In the genomic region with DNA sequence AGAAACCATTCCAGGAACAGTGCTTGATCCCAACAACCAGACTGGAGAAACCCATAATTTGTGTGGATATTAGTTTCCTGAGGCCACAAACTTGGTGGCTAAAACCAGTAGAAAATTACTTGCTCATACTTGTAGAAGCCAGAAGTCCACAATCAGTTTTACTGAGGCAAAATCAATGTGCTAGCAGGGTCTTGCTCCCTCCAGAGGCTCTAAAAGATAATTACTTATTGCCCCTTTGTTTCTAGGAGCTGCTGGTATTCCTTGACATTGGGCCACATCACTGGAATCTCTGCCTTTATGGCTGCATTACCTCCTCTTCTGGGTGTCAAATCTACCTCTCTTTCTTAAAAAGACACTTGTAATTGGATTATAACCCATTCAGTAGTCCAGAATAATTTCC, we compare ENCODE assay signal across 23 cellular contexts.
"Had no signal": no experiment of that assay in that cellular context is flagged by ENCODE, and none has a peak within 500 bp of the region (broad histone marks: within the 10 kb centered on the region; RNA-seq: fewer than 3 reads in every experiment).

No MANE protein-coding gene starts in this region.

- H3K9me3 ChIP-seq: adrenal gland, ascending aorta, colonic mucosa, esophagus squamous epithelium, heart right ventricle, sigmoid colon, uterus had no signal

- H3K4me3 Mint-ChIP-seq: activated CD8-positive, alpha-beta T cell treated with anti-CD3 and anti-CD28 coated beads, Interleukin-2, amount 10 ng/mL, durations not matched to agents 7 days and 5 days; activated naive CD8-positive, alpha-beta T cell; central memory CD8-positive, alpha-beta T cell; immature natural killer cell; naive thymus-derived CD8-positive, alpha-beta T cell; stimulated activated naive B cell treated with anti-CD40 and anti-IgM and Interleukin-4, amounts not matched to agents 10 μg/mL and 1 μg/mL and 100 μg/mL, for 72 hours; T-helper 2 cell treated with Interferon-gamma antibody and Interleukin-4, amounts not matched to agents 5 μg/mL and 100 μg/mL, for 36 hours had no signal

- H3K27ac ChIP-seq: adrenal gland, ascending aorta, colonic mucosa, esophagus squamous epithelium, heart right ventricle, sigmoid colon, uterus, VCaP had no signal

- H3K36me3 ChIP-seq: colonic mucosa, uterus had no signal

- H3K27ac Mint-ChIP-seq: activated CD8-positive, alpha-beta T cell treated with anti-CD3 and anti-CD28 coated beads, Interleukin-2, amount 10 ng/mL, durations not matched to agents 7 days and 5 days; activated naive CD8-positive, alpha-beta T cell; immature natural killer cell; naive thymus-derived CD8-positive, alpha-beta T cell; stimulated activated naive B cell treated with anti-CD40 and anti-IgM and Interleukin-4, amounts not matched to agents 10 μg/mL and 1 μg/mL and 100 μg/mL, for 72 hours; T-helper 2 cell treated with Interferon-gamma antibody and Interleukin-4, amounts not matched to agents 5 μg/mL and 100 μg/mL, for 36 hours had no signal

- H3K4me1 Mint-ChIP-seq: central memory CD8-positive, alpha-beta T cell; immature natural killer cell; naive thymus-derived CD8-positive, alpha-beta T cell; stimulated activated naive B cell treated with anti-CD40 and anti-IgM and Interleukin-4, amounts not matched to agents 10 μg/mL and 1 μg/mL and 100 μg/mL, for 72 hours had no signal

- H3K4me3 ChIP-seq: adrenal gland, ascending aorta, colonic mucosa, esophagus squamous epithelium, heart right ventricle, lung, sigmoid colon, smooth muscle cell, uterus had no signal

- DNase-seq: activated CD4-positive, alpha-beta T cell treated with anti-CD3 and anti-CD28 coated beads, Interleukin-2, amount 50 U/mL, for 1 hour; activated CD4-positive, CD25-positive, alpha-beta regulatory T cell treated with anti-CD3 and anti-CD28 coated beads, Interleukin-2, amount 50 U/mL, for 72 hours; activated CD8-positive, alpha-beta T cell treated with anti-CD3 and anti-CD28 coated beads, Interleukin-2, amount 10 ng/mL, durations not matched to agents 7 days and 5 days; activated T-cell treated with anti-CD3 and anti-CD28 coated beads, Interleukin-2, amount 50 U/mL, for 1 hour; adrenal gland; colonic mucosa; esophagus squamous epithelium; heart right ventricle; immature natural killer cell; naive thymus-derived CD8-positive, alpha-beta T cell; sigmoid colon; stimulated activated CD4-positive, alpha-beta T cell treated with anti-CD3 and anti-CD28 coated beads, Interleukin-15, amount 100 ng/mL, for 24 hours; stimulated activated CD8-positive, alpha-beta memory T cell treated with anti-CD3 and anti-CD28 coated beads, Interleukin-4, amount 100 ng/mL, for 48 hours; stimulated activated naive B cell treated with anti-CD40 and anti-IgM and Interleukin-4, amounts not matched to agents 10 μg/mL and 1 μg/mL and 100 μg/mL, for 72 hours; trophoblast cell; uterus had no signal

- H3K4me1 ChIP-seq: adrenal gland, ascending aorta, colonic mucosa, esophagus squamous epithelium, heart right ventricle, sigmoid colon, uterus had no signal

- H3K4me2 ChIP-seq: smooth muscle cell had no signal

- H3K27me3 Mint-ChIP-seq: activated naive CD8-positive, alpha-beta T cell; central memory CD8-positive, alpha-beta T cell; naive thymus-derived CD8-positive, alpha-beta T cell; stimulated activated naive B cell treated with anti-CD40 and anti-IgM and Interleukin-4, amounts not matched to agents 10 μg/mL and 1 μg/mL and 100 μg/mL, for 72 hours had no signal

- H3K27me3 ChIP-seq: adrenal gland, ascending aorta, colonic mucosa, esophagus squamous epithelium, heart right ventricle, sigmoid colon, uterus had no signal

- H3K9me3 Mint-ChIP-seq: central memory CD8-positive, alpha-beta T cell; immature natural killer cell; naive thymus-derived CD8-positive, alpha-beta T cell; stimulated activated naive B cell treated with anti-CD40 and anti-IgM and Interleukin-4, amounts not matched to agents 10 μg/mL and 1 μg/mL and 100 μg/mL, for 72 hours; T-helper 2 cell treated with Interferon-gamma antibody and Interleukin-4, amounts not matched to agents 5 μg/mL and 100 μg/mL, for 36 hours had no signal
